8 cellular contexts compared by ENCODE assay signal in the genomic region with DNA sequence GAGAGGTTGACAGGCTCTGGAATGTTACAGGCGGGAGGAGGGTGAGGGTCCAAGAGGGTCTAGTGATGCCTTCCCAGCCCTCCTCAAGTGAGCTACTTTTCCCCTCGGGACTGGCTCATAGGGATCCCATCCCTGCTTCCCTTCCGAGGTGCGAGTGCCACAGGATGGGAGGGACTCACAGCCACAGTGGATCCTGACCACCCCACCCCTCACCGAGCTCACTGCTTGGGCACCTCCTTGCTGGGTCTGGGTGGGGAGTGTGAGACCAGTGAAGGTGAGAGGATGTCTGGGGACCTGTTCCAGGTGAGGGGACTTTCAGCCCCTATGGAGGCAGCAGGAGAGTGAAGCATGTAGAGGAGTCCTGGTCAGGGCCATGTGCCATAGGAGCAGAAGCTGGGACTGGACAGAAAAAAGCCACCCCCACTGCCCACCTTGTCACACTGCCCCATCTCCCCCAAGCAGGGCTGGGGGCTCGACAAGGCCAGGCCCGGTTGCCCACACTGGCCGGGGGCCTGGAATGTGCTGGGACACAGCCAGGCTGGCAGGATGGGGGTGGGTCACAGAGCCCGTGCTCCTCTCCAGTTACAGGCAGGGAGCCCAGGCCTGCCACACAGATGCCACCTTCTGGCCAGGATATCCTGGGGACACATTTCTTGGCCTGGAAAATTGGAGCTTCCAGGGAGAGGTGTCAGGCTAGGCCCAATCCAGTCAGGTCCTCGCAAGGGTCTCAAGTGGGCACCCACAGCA. TPM values are rescaled to one million over a fixed set of nuclear protein-coding genes. Genes with fewer than 3 reads are reported as not detected.
DNase-seq lines count a peak whose midpoint lies in the region; ATAC-seq and TF ChIP-seq lines count a peak whose summit lies in the region.

No MANE protein-coding gene starts in this region.

- H3K9ac ChIP-seq in skeletal muscle tissue (ENCODE audit: low read depth in 1 of 3, low read length in 3 of 3): peak overlapping the region; percentile 90 to 95 (median 92)

- 0 to 28% methylated on average over 2 to 10 of the region's 10 CpGs for whole genome bisulfite sequencing in body of pancreas, 2 donors

- H3K36me3 ChIP-seq in body of pancreas (replicated peaks in 1 of 2; ENCODE audit: insufficient read depth in 1 of 2, low read depth in 2 of 2) (no peaks in the 10 kb centered on the region), skeletal muscle tissue (ENCODE audit: control insufficient read depth in 3 of 3, insufficient read depth in 3 of 3, low read length in 3 of 3) (peaks cover 0 to 8% (median 6%) of the 10 kb centered on the region in 3 donors)

- H3K9me3 ChIP-seq in body of pancreas (no peaks in the 10 kb centered on the region), skeletal muscle tissue (ENCODE audit: control insufficient read depth in 3 of 3, low read length in 3 of 3) (no peaks in the 10 kb centered on the region)

- DNase-seq in DMS 273 (lab: John Stamatoyannopoulos, UW; ENCODE audit: unreplicated experiment) (peak; percentile 81), M059J (ENCODE audit: low read depth) (peak; percentile 79), body of pancreas (peak; percentile 81 to 90 (median 86)), inferior parietal cortex (ENCODE audit: extremely low spot score) (peak; percentile 55)

- ATAC-seq in body of pancreas (peak; percentile 28), GM21381 (IDR thresholded peaks at IDR 0.05; ENCODE audit: unreplicated experiment) (no peak), HG03520 (IDR thresholded peaks at IDR 0.05; ENCODE audit: unreplicated experiment) (no peak), GM18517 (IDR thresholded peaks at IDR 0.05; ENCODE audit: unreplicated experiment) (no peak)

- intact Hi-C loops in body of pancreas (cut with DNase I): no loop called here

- H3K27ac ChIP-seq in body of pancreas (peak overlapping the region; percentile 95 to 99 (median 98)), skeletal muscle tissue (ENCODE audit: low read depth, low read length) (peak overlapping the region; percentile 95)

- peaks cover 89% of the 10 kb centered on the region for H3K4me1 ChIP-seq in body of pancreas
- peaks cover 81 to 86% (median 82%) of the 10 kb centered on the region in 3 donors for H3K4me1 ChIP-seq in skeletal muscle tissue (ENCODE audit: control insufficient read depth in 3 of 3, insufficient read depth in 3 of 3, low read length in 3 of 3)

- TF ChIP-seq CTCF in body of pancreas (IDR thresholded peaks at IDR 0.05): peak in 5 of 7 experiments; percentile 15 to 44 (median 40)

- H3K27me3 ChIP-seq in body of pancreas (no peaks in the 10 kb centered on the region), skeletal muscle tissue (ENCODE audit: control insufficient read depth in 3 of 3, insufficient read depth in 3 of 3, low read length in 3 of 3) (no peaks in the 10 kb centered on the region)

- TF ChIP-seq POLR2A in body of pancreas (IDR thresholded peaks at IDR 0.05): peak in 1 of 3 donors; percentile 38

- no peak overlapping the region for H3K4me3 ChIP-seq in body of pancreas
- H3K4me3 ChIP-seq in skeletal muscle tissue (ENCODE audit: low read length in 3 of 3): peak overlapping the region; percentile 85 to 88 (median 87)

RNA-seq across cellular contexts. Expression of a gene that starts 1.7 kb away (rescaled TPM):
- 31.1 and 39.9 TPM in 2 replicates for total RNA-seq in M059J (2014; rRNA removed; shearing (Covaris generic))
- total RNA-seq in body of pancreas (100 to 1,000 TPM in 1 of 2 donors, 10 to 100 TPM in 1; 75.5 to 113 TPM), skeletal muscle tissue (21.9 TPM)

RNA-seq across cellular contexts. Expression of a gene that starts 31.0 kb away (rescaled TPM):
- 11.2 and 15.4 TPM in 2 replicates for total RNA-seq in M059J (2014; rRNA removed; shearing (Covaris generic))
- 10 to 100 TPM; 35.3 to 59.3 TPM for total RNA-seq in body of pancreas
- 13.0 TPM for total RNA-seq in skeletal muscle tissue

RNA-seq across cellular contexts. Expression of a gene that starts 42.0 kb away (rescaled TPM):
- total RNA-seq in M059J (2014; rRNA removed; shearing (Covaris generic)): 248 and 279 TPM in 2 replicates
- 100 to 1,000 TPM; 326 to 389 TPM for total RNA-seq in body of pancreas
- 1,005 TPM for total RNA-seq in skeletal muscle tissue

RNA-seq across cellular contexts. Expression of a gene that starts 49.3 kb away (rescaled TPM):
- total RNA-seq in M059J (2014; rRNA removed; shearing (Covaris generic)): 318 and 394 TPM in 2 replicates
- total RNA-seq in body of pancreas (100 to 1,000 TPM; 154 to 204 TPM), skeletal muscle tissue (89.8 TPM)

RNA-seq across cellular contexts. Expression of a gene that starts 55.1 kb away (rescaled TPM):
- 0.22 TPM in 1 of 2 replicates, not detected in the other for total RNA-seq in M059J (2014; rRNA removed; shearing (Covaris generic))
- total RNA-seq in body of pancreas (not detected), skeletal muscle tissue (under 0.01 TPM)

Comparison
In these comparisons a context has a peak if more than half of its experiments do, and no peak if none do; other contexts are left out.
1. H3K4me3 ChIP-seq: peak in skeletal muscle tissue (3 of 3); none in body of pancreas (0 of 2).
2. Peak in every context shown above with its lines, with median percentiles within 50 percentile points of each other: DNase-seq.